Comparison of ENCODE assay signal across 26 cellular contexts in the genomic region with DNA sequence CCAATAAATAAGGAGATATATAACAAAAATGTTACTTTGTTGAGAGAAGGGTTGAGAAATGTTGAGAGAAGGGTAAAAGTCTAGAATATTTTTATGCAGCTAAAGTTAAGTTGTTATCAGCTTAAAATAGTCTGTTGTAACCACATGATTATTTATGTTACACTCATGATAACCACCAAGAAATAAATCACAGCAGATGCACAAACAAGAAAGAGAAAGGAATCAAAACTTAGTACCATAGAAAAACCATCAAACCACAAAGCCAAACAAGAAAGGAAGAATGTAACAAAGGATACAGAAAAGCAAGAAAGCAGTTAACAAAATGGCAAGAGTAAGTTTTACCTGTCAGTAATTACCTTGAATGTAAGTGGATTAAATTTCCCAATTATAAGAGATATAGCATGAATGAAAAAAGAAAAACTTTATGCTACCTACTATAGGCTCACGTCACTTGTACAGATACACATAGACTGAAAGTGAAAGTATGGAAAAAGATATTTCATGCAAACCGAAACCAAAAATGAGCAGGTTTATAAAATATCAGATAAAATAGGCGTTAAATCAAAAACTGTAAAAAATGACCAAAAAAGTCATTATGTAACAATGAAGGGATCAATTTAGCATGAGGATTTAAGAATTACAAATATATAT.
DNase-seq lines count a peak whose midpoint lies in the region; ATAC-seq, FAIRE-seq and TF ChIP-seq lines count a peak whose summit lies in the region.
"Had no signal": no experiment of that assay in that cellular context is flagged by ENCODE, and none has a peak within 500 bp of the region (broad histone marks: within the 10 kb centered on the region; RNA-seq: fewer than 3 reads in every experiment).

No MANE protein-coding gene starts in this region.

- peaks cover 0 to 28% (median 22%) of the 10 kb centered on the region in 8 donors for H3K9me3 Mint-ChIP-seq in CD4-positive, alpha-beta memory T cell
- H3K9me3 Mint-ChIP-seq in immature natural killer cell = peaks cover 0 to 15% (median 8%) of the 10 kb centered on the region in 6 donors

- H3K9me3 ChIP-seq in CD4-positive, alpha-beta memory T cell (ENCODE audit: control insufficient read depth in 1 of 2, low read length in 2 of 2) = peaks cover 0 to 17% of the 10 kb centered on the region in 2 donors
- H3K9me3 ChIP-seq in pancreas = no peaks in the 10 kb centered on the region
- H3K9me3 ChIP-seq: vagina had no signal

- peaks cover 42 to 59% of the 10 kb centered on the region in 2 donors for H3K36me3 Mint-ChIP-seq in CD4-positive, alpha-beta memory T cell
- H3K36me3 Mint-ChIP-seq in immature natural killer cell = peaks cover 28 to 52% (median 39%) of the 10 kb centered on the region in 3 donors

- peaks cover 12% of the 10 kb centered on the region for H3K4me1 ChIP-seq in CD4-positive, alpha-beta memory T cell (ENCODE audit: insufficient read depth, low read length)
- H3K4me1 ChIP-seq in pancreas = no peaks in the 10 kb centered on the region
- H3K4me1 ChIP-seq: left ventricle myocardium inferior, SJSA1, vagina had no signal

- 96 to 97% methylated on average over 3 of the region's 3 CpGs for WGBS in pancreas, 2 donors

- DNase-seq in CD4-positive, alpha-beta memory T cell = peak in 4 of 5 donors; percentile 18 to 41 (median 27)
- DNase-seq in LHCN-M2 (ENCODE audit: low read depth) (peak; percentile 63), amniotic epithelial cell (ENCODE audit: low read depth) (peak; percentile 83), immature natural killer cell (peak; percentile 9 to 34 (median 20)), DMS53 treated with DMSO at 0.1 percent for 48 hours (lab: John Stamatoyannopoulos, UW; ENCODE audit: unreplicated experiment) (no peak), pancreas (no peak), pons (ENCODE audit: low spot score) (no peak)
- DNase-seq: activated CD4-positive, alpha-beta T cell treated with anti-CD3 and anti-CD28 coated beads, Interleukin-2, amount 50 U/mL, for 4 hours; anterior cingulate cortex; central memory CD4-positive, alpha-beta T cell; dermis blood vessel endothelial cell; left ventricle myocardium inferior; naive thymus-derived CD4-positive, alpha-beta T cell; NCI-H1105 treated with DMSO at 0.1 percent for 48 hours; NCI-H2081 treated with DMSO at 0.1 percent for 48 hours; NCI-H774; occipital lobe; RPMI8226 had no signal

- H3K36me3 ChIP-seq in CD4-positive, alpha-beta memory T cell (ENCODE audit: insufficient read depth, low read length) = no peaks in the 10 kb centered on the region
- H3K36me3 ChIP-seq in pancreas = peaks cover 0 to 18% (median 0%) of the 10 kb centered on the region in 3 donors

- peak overlapping the region; percentile 62 to 86 (median 75) for H3K4me3 Mint-ChIP-seq in CD4-positive, alpha-beta memory T cell
- H3K4me3 Mint-ChIP-seq in immature natural killer cell = peak overlapping the region; percentile 65 to 76 (median 74)
- H3K4me3 Mint-ChIP-seq: IgD-negative memory B cell; stimulated activated naive CD8-positive, alpha-beta T cell treated with anti-CD3 and anti-CD28 coated beads, Interleukin-15, Interleukin-2, amounts not matched to agents 100 ng/mL and 50 ng/mL, for 24 hours had no signal

- peak overlapping the region in 1 of 2 donors; percentile 3 for H3K4me3 ChIP-seq in CD4-positive, alpha-beta memory T cell (ENCODE audit: low read length in 2 of 2)
- no peak overlapping the region for H3K4me3 ChIP-seq in pancreas
- H3K4me3 ChIP-seq: left ventricle myocardium inferior, SJSA1, vagina had no signal

- no peak for ATAC-seq in HG02571 (IDR thresholded peaks at IDR 0.05; ENCODE audit: unreplicated experiment)
- no peak for ATAC-seq in pancreas
- ATAC-seq: naive thymus-derived CD4-positive, alpha-beta T cell had no signal

- TF ChIP-seq CTCF in pancreas (IDR thresholded peaks at IDR 0.05) = no peak

- intact Hi-C loops in CD4-positive, alpha-beta memory T cell (cut with micrococcal nuclease) = no loop called here
- intact Hi-C loops in pancreas (cut with DNase I) = no loop called here

- POLR2A ChIA-PET in CD4-positive, alpha-beta memory T cell (lab: Charles Lee; ENCODE audit: partially characterized antibody) = no interaction called here

- no peaks in the 10 kb centered on the region for H3K27me3 ChIP-seq in CD4-positive, alpha-beta memory T cell (ENCODE audit: insufficient read depth, low read length)
- H3K27me3 ChIP-seq in pancreas = no peaks in the 10 kb centered on the region
- H3K27me3 ChIP-seq: SJSA1, vagina had no signal

- H3K27me3 Mint-ChIP-seq in CD4-positive, alpha-beta memory T cell = no peaks in the 10 kb centered on the region
- peaks cover 0 to 2% (median 0%) of the 10 kb centered on the region in 3 donors for H3K27me3 Mint-ChIP-seq in immature natural killer cell (ENCODE audit: low read depth in 3 of 3)
- H3K27me3 Mint-ChIP-seq: IgD-negative memory B cell; naive thymus-derived CD4-positive, alpha-beta T cell; stimulated activated naive CD8-positive, alpha-beta T cell treated with anti-CD3 and anti-CD28 coated beads, Interleukin-15, Interleukin-2, amounts not matched to agents 100 ng/mL and 50 ng/mL, for 24 hours had no signal

- peaks cover 11 to 18% (median 15%) of the 10 kb centered on the region in 4 donors for H3K4me1 Mint-ChIP-seq in CD4-positive, alpha-beta memory T cell
- peaks cover 15 to 25% of the 10 kb centered on the region in 2 donors for H3K4me1 Mint-ChIP-seq in immature natural killer cell
- H3K4me1 Mint-ChIP-seq: IgD-negative memory B cell had no signal

- no peak overlapping the region for H3K27ac ChIP-seq in CD4-positive, alpha-beta memory T cell (ENCODE audit: low read depth, low read length)
- no peak overlapping the region for H3K27ac ChIP-seq in pancreas
- H3K27ac ChIP-seq: C4-2B, left ventricle myocardium inferior, SJSA1, vagina had no signal

- H3K27ac Mint-ChIP-seq in CD4-positive, alpha-beta memory T cell = peak overlapping the region in 6 of 7 donors; percentile 37 to 73 (median 59)
- peak overlapping the region; percentile 0 to 81 (median 46) for H3K27ac Mint-ChIP-seq in immature natural killer cell
- H3K27ac Mint-ChIP-seq: IgD-negative memory B cell had no signal

- CTCF ChIA-PET in CD4-positive, alpha-beta memory T cell (lab: Charles Lee; ENCODE audit: partially characterized antibody) = interaction anchor here (3.0 kb wide), 1 partner anchor 12 kb away, joined by 9 read pairs; no protein-coding TSS in a partner anchor

- FAIRE-seq in pancreas (lab: Jason Lieb, UNC) = no peak
- FAIRE-seq: islet of Langerhans, TTC549 had no signal

Comparison
In these comparisons a context has a peak if more than half of its experiments do, and no peak if none do; other contexts are left out.
1. DNase-seq: peak in CD4-positive, alpha-beta memory T cell (4 of 5), LHCN-M2 (single experiment), amniotic epithelial cell (single experiment) and immature natural killer cell (3 of 3); none in DMS53 treated with DMSO at 0.1 percent for 48 hours (single experiment), pancreas (0 of 6) and pons (single experiment).